17 cellular contexts compared by ENCODE assay signal in genomic region chr7:102935450-102936110, GRCh38. TPM values are rescaled to one million over a fixed set of nuclear protein-coding genes. Genes with fewer than 3 reads are reported as not detected.
DNase-seq lines count a peak whose midpoint lies in the region; ATAC-seq, FAIRE-seq and TF ChIP-seq lines count a peak whose summit lies in the region.
"Had no signal": no experiment of that assay in that cellular context is flagged by ENCODE, and none has a peak within 500 bp of the region (broad histone marks: within the 10 kb centered on the region; RNA-seq: fewer than 3 reads in every experiment).

No MANE protein-coding gene starts in this region.

- ATAC-seq in left lobe of liver (no peak), HG03432 (IDR thresholded peaks at IDR 0.05; ENCODE audit: unreplicated experiment) (no peak)
- ATAC-seq: body of pancreas; Right ventricle myocardium inferior; stimulated activated effector memory CD8-positive, alpha-beta T cell treated with anti-CD3 and anti-CD28 coated beads, Interleukin-12 subunit alpha, Interleukin-12 subunit beta, amount 100 ng/mL, for 72 hours; upper lobe of right lung had no signal

- TF ChIP-seq CTCF in BE2C (IDR thresholded peaks at IDR 0.05; ENCODE audit: low read depth, low read length), result no peak

- peak overlapping the region; percentile 1 for H3K9ac ChIP-seq in adipocyte (ENCODE audit: low read length)
- no peak overlapping the region for H3K9ac ChIP-seq in iPS-18a (ENCODE audit: low read length)

- H3K27me3 ChIP-seq in BE2C, result no peaks in the 10 kb centered on the region
- H3K27me3 ChIP-seq in adipocyte (replicated peaks; ENCODE audit: control insufficient read depth, insufficient read depth, low read length), result no peaks in the 10 kb centered on the region
- no peaks in the 10 kb centered on the region for H3K27me3 ChIP-seq in iPS-18a (ENCODE audit: control insufficient read depth, insufficient read depth, low read length)
- H3K27me3 ChIP-seq: body of pancreas, sigmoid colon, upper lobe of right lung had no signal

- H3K9me3 ChIP-seq in BE2C (no peaks in the 10 kb centered on the region), adipocyte (ENCODE audit: control insufficient read depth, low read length) (no peaks in the 10 kb centered on the region), iPS-18a (ENCODE audit: control insufficient read depth, low read depth, low read length) (no peaks in the 10 kb centered on the region)
- H3K9me3 ChIP-seq: body of pancreas, sigmoid colon, upper lobe of right lung had no signal

- DNase-seq in BE2C (peak; percentile 8), Kasumi-1 (lab: John Stamatoyannopoulos, UW) (peak; percentile 63 to 64), adipocyte (ENCODE audit: low read depth) (no peak), left lobe of liver (ENCODE audit: low spot score) (no peak), NCI-H1436 (lab: John Stamatoyannopoulos, UW) (no peak), RCC 7860 (ENCODE audit: low spot score) (no peak)
- DNase-seq: activated gamma-delta T cell treated with Interleukin-2 at 50 U/mL for 16 hours; body of pancreas; effector CD4-positive, alpha-beta T cell; NCI-H2081; sigmoid colon; upper lobe of right lung had no signal

- H3K4me3 ChIP-seq in BE2C (ENCODE audit: low read depth, low read length) (no peak overlapping the region), adipocyte (ENCODE audit: low read length) (peak overlapping the region; percentile 22), iPS-18a (ENCODE audit: low read length) (peak overlapping the region; percentile 16)
- H3K4me3 ChIP-seq: body of pancreas, sigmoid colon, upper lobe of right lung had no signal

- FAIRE-seq in RCC 7860 (lab: Jason Lieb, UNC), result no peak
- FAIRE-seq: frontal cortex had no signal

- no peaks in the 10 kb centered on the region for H3K36me3 ChIP-seq in BE2C
- H3K36me3 ChIP-seq in adipocyte (ENCODE audit: control insufficient read depth, insufficient read depth, low read length, severe bottlenecking), result no peaks in the 10 kb centered on the region
- no peaks in the 10 kb centered on the region for H3K36me3 ChIP-seq in iPS-18a (ENCODE audit: control insufficient read depth, low read depth, low read length)
- H3K36me3 ChIP-seq: sigmoid colon, upper lobe of right lung had no signal

- H3K4me1 ChIP-seq in BE2C (peaks cover 19% of the 10 kb centered on the region), adipocyte (ENCODE audit: control insufficient read depth, insufficient read depth, low read length) (peaks cover 25% of the 10 kb centered on the region), iPS-18a (ENCODE audit: control insufficient read depth, low read depth, low read length) (peaks cover 54% of the 10 kb centered on the region)
- H3K4me1 ChIP-seq: body of pancreas had no signal

- H3K27ac ChIP-seq in iPS-18a (ENCODE audit: low read length), result no peak overlapping the region
- H3K27ac ChIP-seq: body of pancreas, upper lobe of right lung had no signal

RNA-seq across cellular contexts. Expression of gene LRRC17, which starts 22.8 kb away (rescaled TPM):
- polyA plus RNA-seq in BE2C (2012; ENCODE audit: insufficient read depth, insufficient read length, low read depth), result 2.6 TPM
- 0.83 TPM for total RNA-seq in left lobe of liver

Comparison
In these comparisons a context has a peak if more than half of its experiments do, and no peak if none do; other contexts are left out.
1. DNase-seq: peak in BE2C (single experiment) and Kasumi-1 (2 of 2); none in adipocyte (single experiment), left lobe of liver (single experiment), NCI-H1436 (single experiment) and RCC 7860 (single experiment).